ENCODE assay signal across 1 cellular context in genomic region chr16:30774367-30775130, GRCh38.
TF ChIP-seq lines count a peak whose summit lies in the region.

No MANE protein-coding gene starts in this region.

TF ChIP-seq in SK-N-SH, 30 proteins besides CTCF, POLR2A, EP300 and RAD21 (continued from another document):
- TF ChIP-seq, protein P1, sequence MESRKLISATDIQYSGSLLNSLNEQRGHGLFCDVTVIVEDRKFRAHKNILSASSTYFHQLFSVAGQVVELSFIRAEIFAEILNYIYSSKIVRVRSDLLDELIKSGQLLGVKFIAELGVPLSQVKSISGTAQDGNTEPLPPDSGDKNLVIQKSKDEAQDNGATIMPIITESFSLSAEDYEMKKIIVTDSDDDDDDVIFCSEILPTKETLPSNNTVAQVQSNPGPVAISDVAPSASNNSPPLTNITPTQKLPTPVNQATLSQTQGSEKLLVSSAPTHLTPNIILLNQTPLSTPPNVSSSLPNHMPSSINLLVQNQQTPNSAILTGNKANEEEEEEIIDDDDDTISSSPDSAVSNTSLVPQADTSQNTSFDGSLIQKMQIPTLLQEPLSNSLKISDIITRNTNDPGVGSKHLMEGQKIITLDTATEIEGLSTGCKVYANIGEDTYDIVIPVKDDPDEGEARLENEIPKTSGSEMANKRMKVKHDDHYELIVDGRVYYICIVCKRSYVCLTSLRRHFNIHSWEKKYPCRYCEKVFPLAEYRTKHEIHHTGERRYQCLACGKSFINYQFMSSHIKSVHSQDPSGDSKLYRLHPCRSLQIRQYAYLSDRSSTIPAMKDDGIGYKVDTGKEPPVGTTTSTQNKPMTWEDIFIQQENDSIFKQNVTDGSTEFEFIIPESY (IDR thresholded peaks at IDR 0.05; ENCODE audit: borderline replicate concordance, low read depth), result no peak
TF ChIP-seq in SK-N-SH: peak in this region for 0.
